1 cellular context compared by ENCODE assay signal in genomic region chr6:16270178-16270794, GRCh38.
TF ChIP-seq lines count a peak whose summit lies in the region.

No MANE protein-coding gene starts in this region.

TF ChIP-seq in K562, 482 proteins besides CTCF, POLR2A, EP300 and RAD21 (continued from another document and continues in another):
- peak; percentile 70; the same call in 1 of the 2 replicates for TF ChIP-seq GTF2E2 (tag; IDR thresholded peaks at IDR 0.05)
- TF ChIP-seq ATF4 (CRISPR knock-in tag; IDR thresholded peaks at IDR 0.05) = no peak; the same call in 1 of the 2 replicates
- TF ChIP-seq TFAM (CRISPR knock-in tag; conservative IDR thresholded peaks at IDR 0.05) = no peak
- no peak for TF ChIP-seq KDM5B (IDR thresholded peaks at IDR 0.05; ENCODE audit: insufficient replicate concordance, low read depth, low read length)
- peak in 1 of 2 experiments; percentile 62; a peak in 1 of 4 replicates for TF ChIP-seq ETV6 (IDR thresholded peaks at IDR 0.05; ENCODE audit: borderline replicate concordance in 1 of 2, low read depth in 2 of 2, low read length in 1 of 2)
- TF ChIP-seq ETV6 (CRISPR knock-in tag; IDR thresholded peaks at IDR 0.05; ENCODE audit: borderline replicate concordance) = no peak
- no peak for TF ChIP-seq PCBP1 (IDR thresholded peaks at IDR 0.05; ENCODE audit: low read depth, low read length, poor library complexity, severe bottlenecking)
- peak; percentile 64 for TF ChIP-seq RBBP5 (IDR thresholded peaks at IDR 0.05; ENCODE audit: borderline replicate concordance, insufficient read depth, low read length, poor library complexity, severe bottlenecking)
- no peak; the same call in 1 of the 2 replicates for TF ChIP-seq ZNF217 (CRISPR knock-in tag; IDR thresholded peaks at IDR 0.05)
- peak; percentile 81; the same call in 1 of the 2 replicates for TF ChIP-seq HLTF (IDR thresholded peaks at IDR 0.05)
- no peak for TF ChIP-seq TEAD2 (tag; IDR thresholded peaks at IDR 0.05)
- TF ChIP-seq REST (CRISPR knock-in tag; IDR thresholded peaks at IDR 0.05; ENCODE audit: low read depth) = 0 out of 2 replicates have a peak, but pooled peaks have one; percentile 41
- TF ChIP-seq ETS2 (tag; IDR thresholded peaks at IDR 0.05; ENCODE audit: borderline replicate concordance, poor library complexity, severe bottlenecking) = no peak
- TF ChIP-seq POLR2H (tag; IDR thresholded peaks at IDR 0.05; ENCODE audit: low read depth) = no peak
- TF ChIP-seq ZNF197 (CRISPR knock-in tag; IDR thresholded peaks at IDR 0.05; ENCODE audit: low read depth) = peak; percentile 90
- peak; percentile 65; the same call in 1 of the 2 replicates for TF ChIP-seq MXI1 (IDR thresholded peaks at IDR 0.05; ENCODE audit: low read depth, low read length)
- TF ChIP-seq ZNF408 (CRISPR knock-in tag; IDR thresholded peaks at IDR 0.05; ENCODE audit: low read depth) = no peak
- TF ChIP-seq ZFP91 (CRISPR knock-in tag; IDR thresholded peaks at IDR 0.05) = no peak
- TF ChIP-seq ZNF444 (CRISPR knock-in tag; IDR thresholded peaks at IDR 0.05) = no peak
- TF ChIP-seq SIRT6 (IDR thresholded peaks at IDR 0.05; ENCODE audit: low read depth, low read length) = no peak
- TF ChIP-seq TRIM24 (IDR thresholded peaks at IDR 0.05) = peak; percentile 95
- no peak; the same call in 1 of the 2 replicates for TF ChIP-seq ZNF77 (CRISPR knock-in tag; IDR thresholded peaks at IDR 0.05)
- peak; percentile 51 to 59 for TF ChIP-seq E2F6 (IDR thresholded peaks at IDR 0.05; ENCODE audit: borderline replicate concordance in 1 of 2, extremely low read depth in 1 of 2, insufficient read depth in 1 of 2, insufficient read length in 1 of 2, low read depth in 1 of 2, low read length in 1 of 2, poor library complexity in 1 of 2, severe bottlenecking in 1 of 2)
- no peak for TF ChIP-seq ZNF75A (CRISPR knock-in tag; IDR thresholded peaks at IDR 0.05)
- no peak for TF ChIP-seq HBP1 (CRISPR knock-in tag; IDR thresholded peaks at IDR 0.05)
- TF ChIP-seq TCF7L2 (IDR thresholded peaks at IDR 0.05; ENCODE audit: low read depth, low read length) = no peak
- TF ChIP-seq ZNF518B (CRISPR knock-in tag; IDR thresholded peaks at IDR 0.05) = no peak
- no peak for TF ChIP-seq HOXB6 (CRISPR knock-in tag; IDR thresholded peaks at IDR 0.05; ENCODE audit: borderline replicate concordance)
- no peak for TF ChIP-seq PURB (CRISPR knock-in tag; IDR thresholded peaks at IDR 0.05; ENCODE audit: low read depth)
- TF ChIP-seq NKRF (IDR thresholded peaks at IDR 0.05; ENCODE audit: borderline replicate concordance) = no peak; the same call in 1 of the 2 replicates
- TF ChIP-seq ZNF766 (CRISPR knock-in tag; conservative IDR thresholded peaks at IDR 0.05) = peak; percentile 91
- TF ChIP-seq NR2C2 (CRISPR knock-in tag; IDR thresholded peaks at IDR 0.05) = no peak
- peak; percentile 88 for TF ChIP-seq NR2C2 (tag; IDR thresholded peaks at IDR 0.05)
- TF ChIP-seq ZNF76 (CRISPR knock-in tag; IDR thresholded peaks at IDR 0.05; ENCODE audit: borderline replicate concordance) = no peak
- TF ChIP-seq HDGF (IDR thresholded peaks at IDR 0.05) = 0 out of 2 replicates have a peak, but pooled peaks have one; percentile 13
- TF ChIP-seq EZH2 (IDR thresholded peaks at IDR 0.05; ENCODE audit: borderline replicate concordance, low read depth, low read length) = no peak
- peak; percentile 47; the same call in 1 of the 2 replicates for TF ChIP-seq ZSCAN29 (IDR thresholded peaks at IDR 0.05)
- no peak for TF ChIP-seq NFYB (IDR thresholded peaks at IDR 0.05; ENCODE audit: extremely low read depth, insufficient read length)
- no peak for TF ChIP-seq E2F4 (CRISPR knock-in tag; IDR thresholded peaks at IDR 0.05; ENCODE audit: low read depth)
- TF ChIP-seq ZFPM2 (CRISPR knock-in tag; IDR thresholded peaks at IDR 0.05) = no peak
- TF ChIP-seq UBTF (IDR thresholded peaks at IDR 0.05; ENCODE audit: borderline replicate concordance in 1 of 2, low read depth in 2 of 2, low read length in 2 of 2) = peak in 1 of 2 experiments; percentile 22; a peak in 1 of 4 replicates
- no peak for TF ChIP-seq RBM39 (optimal IDR thresholded peaks at IDR 0.05; ENCODE audit: low read depth, low read length)
- 0 out of 2 replicates have a peak, but pooled peaks have one; percentile 24 for TF ChIP-seq ELF2 (CRISPR knock-in tag; IDR thresholded peaks at IDR 0.05)
- TF ChIP-seq NFE2L1 (tag; IDR thresholded peaks at IDR 0.05; ENCODE audit: borderline replicate concordance, low read depth) = no peak
- TF ChIP-seq DPF2 (IDR thresholded peaks at IDR 0.05) = peak; percentile 98
- TF ChIP-seq POLR2AphosphoS2 (IDR thresholded peaks at IDR 0.05; ENCODE audit: low read length) = no peak
- no peak for TF ChIP-seq TBP (optimal IDR thresholded peaks at IDR 0.05; ENCODE audit: low read depth, low read length)
- TF ChIP-seq ZBTB8A (IDR thresholded peaks at IDR 0.05; ENCODE audit: partially characterized antibody) = no peak
- no peak for TF ChIP-seq CBX2 (IDR thresholded peaks at IDR 0.05; ENCODE audit: insufficient read depth, low read length, poor library complexity, severe bottlenecking)
- TF ChIP-seq XRCC5 (IDR thresholded peaks at IDR 0.05; ENCODE audit: low read depth, low read length) = peak; percentile 50; the same call in 1 of the 2 replicates
